Comparison of ENCODE assay signal across 9 cellular contexts in the genomic region with DNA sequence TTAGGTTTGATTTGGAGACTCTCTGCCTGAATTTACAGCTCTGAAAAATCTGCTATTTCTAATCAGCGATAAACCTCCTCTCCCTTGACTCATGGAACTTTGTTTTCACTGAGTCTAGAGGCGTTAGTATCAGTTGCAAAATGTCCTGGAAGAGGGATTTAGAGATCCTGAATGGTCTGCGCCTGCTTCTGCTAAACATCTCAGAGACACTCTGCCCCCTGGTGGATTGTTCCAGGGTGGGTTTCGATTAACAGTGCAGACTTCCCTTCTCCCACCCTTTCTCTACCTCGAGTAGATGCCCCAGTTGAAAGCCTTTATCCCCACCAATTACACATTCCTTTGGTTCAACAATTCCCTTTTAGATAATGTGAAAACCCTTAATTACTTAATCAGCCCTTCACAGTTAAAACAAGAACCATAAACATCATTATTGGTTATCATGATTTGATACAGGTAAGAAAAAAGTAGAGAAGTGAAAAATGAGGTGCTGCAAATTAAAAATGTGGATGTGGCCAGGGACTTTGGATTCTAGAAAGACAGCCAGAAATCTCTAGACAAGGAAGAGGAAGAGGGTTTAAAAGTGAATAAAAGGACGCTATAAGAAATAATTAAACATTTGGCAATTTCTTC. TPM values are rescaled to one million over a fixed set of nuclear protein-coding genes. Genes with fewer than 3 reads are reported as not detected.
A peak's percentile ranks its signal among the peaks of the same experiment; 100 is the strongest.
DNase-seq lines count a peak whose midpoint lies in the region; ATAC-seq and TF ChIP-seq lines count a peak whose summit lies in the region.
"Had no signal": no experiment of that assay in that cellular context is flagged by ENCODE, and none has a peak within 500 bp of the region (broad histone marks: within the 10 kb centered on the region; RNA-seq: fewer than 3 reads in every experiment).

No MANE protein-coding gene starts in this region.

- peak overlapping the region; percentile 88 for H3K27ac ChIP-seq in Panc1 (ENCODE audit: low read length)
- H3K27ac ChIP-seq in right lobe of liver = no peak overlapping the region
- no peak overlapping the region for H3K27ac ChIP-seq in tibial nerve
- H3K27ac ChIP-seq: BLaER1 had no signal

- intact Hi-C loops in Panc1 (cut with micrococcal nuclease; ENCODE audit: unreplicated experiment) = loop anchor here (5.0 kb wide), 1 partner anchor 166 kb away; no protein-coding TSS in a partner anchor
- intact Hi-C loops in right lobe of liver (cut with DNase I) = no loop called here

- peaks cover 18% of the 10 kb centered on the region for H3K4me1 ChIP-seq in Panc1 (ENCODE audit: control insufficient read depth, insufficient read depth, low read length)
- peaks cover 0 to 4% (median 0%) of the 10 kb centered on the region in 4 donors for H3K4me1 ChIP-seq in right lobe of liver
- peaks cover 0 to 12% (median 3%) of the 10 kb centered on the region in 4 donors for H3K4me1 ChIP-seq in tibial nerve
- H3K4me1 ChIP-seq: BLaER1 had no signal

- ATAC-seq in GM19395 (IDR thresholded peaks at IDR 0.05; ENCODE audit: unreplicated experiment) (peak; percentile 70), HG03558 (IDR thresholded peaks at IDR 0.05; ENCODE audit: extremely low read depth, unreplicated experiment) (peak; percentile 67), Panc1 (peak; percentile 67), right lobe of liver (peak; percentile 78 to 91 (median 86))

- H3K9me3 ChIP-seq in Panc1 (ENCODE audit: control insufficient read depth, insufficient read depth, low read depth, low read length) (no peaks in the 10 kb centered on the region), right lobe of liver (no peaks in the 10 kb centered on the region), tibial nerve (no peaks in the 10 kb centered on the region)

- WGBS in right lobe of liver (ENCODE audit: insufficient coverage, low coverage, low lambda C conversion rate, missing lambda C conversion rate) = 23% methylated on average over 6 of the region's 6 CpGs
- WGBS in tibial nerve, 2 donors = 20 to 21% methylated on average over 6 of the region's 6 CpGs

- no peaks in the 10 kb centered on the region for H3K27me3 ChIP-seq in Panc1 (ENCODE audit: control insufficient read depth, insufficient read depth, low read length)
- peaks cover 0 to 5% of the 10 kb centered on the region in 2 donors for H3K27me3 ChIP-seq in right lobe of liver
- peaks cover 0 to 24% of the 10 kb centered on the region in 2 donors for H3K27me3 ChIP-seq in tibial nerve
- H3K27me3 ChIP-seq: BLaER1 had no signal

- H3K4me3 ChIP-seq in Panc1 (ENCODE audit: low read depth in 2 of 2, low read length in 2 of 2) = no peak overlapping the region
- no peak overlapping the region for H3K4me3 ChIP-seq in choroid plexus epithelial cell (ENCODE audit: low read depth, low read length)
- no peak overlapping the region for H3K4me3 ChIP-seq in right lobe of liver
- no peak overlapping the region for H3K4me3 ChIP-seq in tibial nerve
- H3K4me3 ChIP-seq: BLaER1 had no signal

- in situ Hi-C loops in Panc1 (cut with HindIII; ENCODE audit: low pct_unique_long_range_greater_than_20kb, low sequenced_read_pairs) = no loop called here

- DNase-seq in DMS 273 (lab: John Stamatoyannopoulos, UW; ENCODE audit: unreplicated experiment) (peak; percentile 77), DMS 273 treated with DMSO at 0.1 percent for 48 hours (lab: John Stamatoyannopoulos, UW) (no peak), Panc1 (ENCODE audit: low read depth, low spot score) (peak; percentile 43), choroid plexus epithelial cell (ENCODE audit: low read depth) (peak; percentile 98), right lobe of liver (peak in 1 of 3 donors; percentile 57), tibial nerve (ENCODE audit: low spot score in 2 of 2) (peak; percentile 56 to 86)

- TF ChIP-seq POLR2A in right lobe of liver (IDR thresholded peaks at IDR 0.05) (no peak), tibial nerve (IDR thresholded peaks at IDR 0.05) (no peak)

- TF ChIP-seq CTCF in Panc1 (IDR thresholded peaks at IDR 0.05) (peak; percentile 83), choroid plexus epithelial cell (conservative IDR thresholded peaks at IDR 0.05; ENCODE audit: low read depth, low read length) (peak; percentile 93), right lobe of liver (IDR thresholded peaks at IDR 0.05) (peak; percentile 46 to 71 (median 66)), tibial nerve (IDR thresholded peaks at IDR 0.05) (peak; percentile 43 to 61 (median 55))

- H3K36me3 ChIP-seq in Panc1 (ENCODE audit: control insufficient read depth, insufficient read depth, low read length) (no peaks in the 10 kb centered on the region), right lobe of liver (no peaks in the 10 kb centered on the region), tibial nerve (no peaks in the 10 kb centered on the region)
- H3K36me3 ChIP-seq: BLaER1 had no signal

- CTCF ChIA-PET in Panc1 (lab: Charles Lee) = no interaction called here

- POLR2A ChIA-PET in Panc1 (lab: Charles Lee) = no interaction called here

- BruUV-seq in Panc1 (replicated peaks; lab: Mats Ljungman, UMichigan) = no TSS peak

- no peak for TF ChIP-seq EP300 in tibial nerve (IDR thresholded peaks at IDR 0.05)

RNA-seq across cellular contexts. Expression of gene HTR1B, which starts 5.5 kb away (rescaled TPM):
- total RNA-seq in Panc1 (2021; ENCODE audit: unreplicated experiment) (14.0 TPM), right lobe of liver (not detected), tibial nerve (1 to 10 TPM in 1 of 4 donors, under 1 TPM in 3; 0.20 to 1.8 (median 0.43) TPM)
- polyA plus RNA-seq in Panc1 (2012; ENCODE audit: insufficient read length) = 12.3 TPM
